Comparison of ENCODE assay signal across 22 cellular contexts in the genomic region with DNA sequence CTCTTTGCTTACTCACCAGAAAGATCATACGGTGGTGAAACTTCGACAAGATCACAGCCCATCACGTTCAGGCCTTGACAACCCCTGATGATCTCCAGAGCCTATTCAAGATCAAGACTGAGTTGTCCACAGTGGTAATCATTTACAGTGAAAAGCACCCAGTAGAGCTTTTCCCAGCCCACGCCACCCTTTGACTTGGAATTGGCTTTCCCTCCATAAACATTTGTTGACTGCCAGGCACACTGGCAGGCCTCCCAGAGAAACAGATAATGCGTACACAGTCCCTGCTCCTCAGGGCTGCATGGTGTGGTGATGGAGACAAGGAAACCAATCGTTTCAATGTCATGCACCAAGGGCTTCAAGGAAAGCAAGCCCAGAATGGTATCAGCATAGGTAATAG. TPM values are rescaled to one million over a fixed set of nuclear protein-coding genes. Genes with fewer than 3 reads are reported as not detected.
DNase-seq lines count a peak whose midpoint lies in the region; ATAC-seq, FAIRE-seq and TF ChIP-seq lines count a peak whose summit lies in the region.
"Had no signal": no experiment of that assay in that cellular context is flagged by ENCODE, and none has a peak within 500 bp of the region (broad histone marks: within the 10 kb centered on the region; RNA-seq: fewer than 3 reads in every experiment).

No MANE protein-coding gene starts in this region.

- peaks cover 47% of the 10 kb centered on the region for H3K36me3 Mint-ChIP-seq in CD8-positive, alpha-beta T cell
- H3K36me3 Mint-ChIP-seq in nephron progenitor cell (ENCODE audit: low read depth) = peaks cover 19% of the 10 kb centered on the region

- no peaks in the 10 kb centered on the region for H3K27me3 ChIP-seq in CD8-positive, alpha-beta T cell (ENCODE audit: insufficient read depth, low read length)
- H3K27me3 ChIP-seq: BLaER1, hepatocyte had no signal

- H3K27ac Mint-ChIP-seq in CD8-positive, alpha-beta T cell = peak overlapping the region; percentile 79
- peak overlapping the region; percentile 69 for H3K27ac Mint-ChIP-seq in nephron progenitor cell

- no peak overlapping the region for H3K27ac ChIP-seq in CD8-positive, alpha-beta T cell (ENCODE audit: low read depth, low read length)
- H3K27ac ChIP-seq: BLaER1, hepatocyte had no signal

- intact Hi-C loops in CD8-positive, alpha-beta T cell (cut with DNase I, micrococcal nuclease) = loop anchor here in 1 of 2 experiments (5.0 kb wide), 1 partner anchor 47 kb away; a partner anchor contains a TSS

- peaks cover 29% of the 10 kb centered on the region for H3K4me1 Mint-ChIP-seq in CD8-positive, alpha-beta T cell (ENCODE audit: low read depth)
- H3K4me1 Mint-ChIP-seq in nephron progenitor cell = peaks cover 34% of the 10 kb centered on the region

- no peaks in the 10 kb centered on the region for H3K27me3 Mint-ChIP-seq in CD8-positive, alpha-beta T cell (ENCODE audit: low read depth)
- H3K27me3 Mint-ChIP-seq in nephron progenitor cell (ENCODE audit: low read depth, poor library complexity) = peaks cover 3% of the 10 kb centered on the region
- H3K27me3 Mint-ChIP-seq: central memory CD8-positive, alpha-beta T cell; IgD-negative memory B cell had no signal

- POLR2A ChIA-PET in CD8-positive, alpha-beta T cell (lab: Charles Lee) = interaction anchor here (1.0 kb wide), 1 partner anchor 29 kb away, joined by 3 read pairs; no protein-coding TSS in a partner anchor

- no peak for ATAC-seq in CD8-positive, alpha-beta T cell
- ATAC-seq in HG02588 (IDR thresholded peaks at IDR 0.05; ENCODE audit: unreplicated experiment) = no peak
- ATAC-seq: activated T-cell treated with anti-CD3 and anti-CD28 coated beads, Interleukin-2, amount 50 U/mL, for 4 hours had no signal

- no peaks in the 10 kb centered on the region for H3K9me3 Mint-ChIP-seq in CD8-positive, alpha-beta T cell
- no peaks in the 10 kb centered on the region for H3K9me3 Mint-ChIP-seq in nephron progenitor cell
- H3K9me3 Mint-ChIP-seq: activated T-cell treated with anti-CD3 and anti-CD28 coated beads, Interleukin-2, amount 50 U/mL, for 4 hours; central memory CD8-positive, alpha-beta T cell; IgD-negative memory B cell had no signal

- no peak overlapping the region for H3K4me3 ChIP-seq in CD8-positive, alpha-beta T cell (ENCODE audit: low read depth, low read length)
- H3K4me3 ChIP-seq: BLaER1, hepatocyte, smooth muscle cell had no signal

- CTCF ChIA-PET in CD8-positive, alpha-beta T cell (lab: Charles Lee) = no interaction called here

- H3K4me1 ChIP-seq in CD8-positive, alpha-beta T cell (ENCODE audit: insufficient read depth, low read length) = peaks cover 28% of the 10 kb centered on the region

- no peak for FAIRE-seq in urothelium cell line (lab: Jason Lieb, UNC)
- FAIRE-seq: kidney had no signal

- no peak overlapping the region for H3K4me3 Mint-ChIP-seq in CD8-positive, alpha-beta T cell
- no peak overlapping the region for H3K4me3 Mint-ChIP-seq in nephron progenitor cell
- H3K4me3 Mint-ChIP-seq: activated T-cell treated with anti-CD3 and anti-CD28 coated beads, Interleukin-2, amount 50 U/mL, for 4 hours; central memory CD8-positive, alpha-beta T cell; IgD-negative memory B cell had no signal

- peak; percentile 9 for DNase-seq in NCI-H2196 (lab: John Stamatoyannopoulos, UW; ENCODE audit: unreplicated experiment)
- no peak for DNase-seq in NCI-H2196 treated with DMSO at 0.1 percent for 48 hours (lab: John Stamatoyannopoulos, UW; ENCODE audit: unreplicated experiment)
- no peak for DNase-seq in CD8-positive, alpha-beta T cell
- peak; percentile 58 for DNase-seq in globus pallidus (ENCODE audit: low spot score)
- no peak for DNase-seq in nephron progenitor cell
- DNase-seq in stimulated activated CD4-positive, alpha-beta T cell treated with anti-CD3 and anti-CD28 coated beads, Interleukin-4, amount 100 ng/mL, for 24 hours = no peak
- no peak for DNase-seq in urothelium cell line (ENCODE audit: low spot score)
- DNase-seq: 8988T; activated CD4-positive, alpha-beta T cell treated with anti-CD3 and anti-CD28 coated beads, Interleukin-2, amount 50 U/mL, for 1 hour; activated T-cell treated with anti-CD3 and anti-CD28 coated beads, Interleukin-2, amount 50 U/mL, for 4 hours; DMS153; effector memory CD4-positive, alpha-beta T cell; kidney; NCI-H2029; NCI-H510A treated with DMSO at 0.1 percent for 48 hours; trophoblast cell had no signal

- H3K36me3 ChIP-seq in CD8-positive, alpha-beta T cell (ENCODE audit: insufficient read depth, low read length) = peaks cover 15% of the 10 kb centered on the region

- no peak for TF ChIP-seq CTCF in CD8-positive, alpha-beta T cell (IDR thresholded peaks at IDR 0.05)
- no peak for TF ChIP-seq CTCF in nephron progenitor cell (IDR thresholded peaks at IDR 0.05)

- no peaks in the 10 kb centered on the region for H3K9me3 ChIP-seq in CD8-positive, alpha-beta T cell (ENCODE audit: low read length)
- H3K9me3 ChIP-seq: BLaER1 had no signal

RNA-seq across cellular contexts. Expression of a gene that starts 10.1 kb away (rescaled TPM):
- total RNA-seq in CD8-positive, alpha-beta T cell = 1 to 10 TPM; 2.3 to 2.4 TPM

RNA-seq across cellular contexts. Expression of a gene that starts 42.5 kb away (rescaled TPM):
- 10 to 100 TPM; 34.7 to 37.7 TPM for total RNA-seq in CD8-positive, alpha-beta T cell

RNA-seq across cellular contexts. Expression of a gene that starts 48.1 kb away (rescaled TPM):
- 1 to 10 TPM; 7.9 to 8.5 TPM for total RNA-seq in CD8-positive, alpha-beta T cell

RNA-seq across cellular contexts. Expression of a gene that starts 50.7 kb away (rescaled TPM):
- 10 to 100 TPM; 19.4 to 19.9 TPM for total RNA-seq in CD8-positive, alpha-beta T cell

Comparison
In these comparisons a context has a peak if more than half of its experiments do, and no peak if none do; other contexts are left out.
1. DNase-seq: peak in NCI-H2196 (single experiment) and globus pallidus (single experiment); none in NCI-H2196 treated with DMSO at 0.1 percent for 48 hours (single experiment), CD8-positive, alpha-beta T cell (0 of 7), nephron progenitor cell (single experiment), stimulated activated CD4-positive, alpha-beta T cell treated with anti-CD3 and anti-CD28 coated beads, Interleukin-4, amount 100 ng/mL, for 24 hours (single experiment) and urothelium cell line (single experiment).